ENCODE assay signal across 18 cellular contexts in genomic region chr5:72204946-72205345, GRCh38.
"Had no signal": no experiment of that assay in that cellular context is flagged by ENCODE, and none has a peak within 500 bp of the region (broad histone marks: within the 10 kb centered on the region; RNA-seq: fewer than 3 reads in every experiment).

No MANE protein-coding gene starts in this region.

- H3K9me3 Mint-ChIP-seq: activated CD8-positive, alpha-beta T cell treated with anti-CD3 and anti-CD28 coated beads for 36 hours; activated naive CD8-positive, alpha-beta T cell treated with anti-CD3 and anti-CD28 coated beads for 36 hours; activated T-cell treated with anti-CD3 and anti-CD28 coated beads, Interleukin-2, amount 50 U/mL, for 72 hours; central memory CD8-positive, alpha-beta T cell; neural progenitor cell had no signal

- H3K4me1 Mint-ChIP-seq: central memory CD8-positive, alpha-beta T cell had no signal

- H3K27me3 Mint-ChIP-seq: activated CD8-positive, alpha-beta T cell treated with anti-CD3 and anti-CD28 coated beads for 36 hours; activated naive CD8-positive, alpha-beta T cell treated with anti-CD3 and anti-CD28 coated beads for 36 hours had no signal

- H3K27ac Mint-ChIP-seq: activated CD8-positive, alpha-beta T cell treated with anti-CD3 and anti-CD28 coated beads for 36 hours; activated naive CD8-positive, alpha-beta T cell treated with anti-CD3 and anti-CD28 coated beads for 36 hours; activated T-cell treated with anti-CD3 and anti-CD28 coated beads, Interleukin-2, amount 50 U/mL, for 72 hours; neural progenitor cell had no signal

- H3K27me3 ChIP-seq: dorsolateral prefrontal cortex, neural progenitor cell, pancreas, suprapubic skin, upper lobe of right lung had no signal

- DNase-seq: activated CD4-positive, alpha-beta T cell treated with anti-CD3 and anti-CD28 coated beads for 4 hours; activated CD8-positive, alpha-beta memory T cell treated with anti-CD3 and anti-CD28 coated beads, Interleukin-2, amount 50 U/mL, for 4 hours; activated CD8-positive, alpha-beta T cell treated with anti-CD3 and anti-CD28 coated beads for 36 hours; activated gamma-delta T cell treated with Interleukin-2 at 50 U/mL for 16 hours; activated naive CD8-positive, alpha-beta T cell treated with anti-CD3 and anti-CD28 coated beads for 36 hours; activated T-cell treated with anti-CD3 and anti-CD28 coated beads, Interleukin-2, amount 50 U/mL, for 72 hours; aorta; dorsolateral prefrontal cortex; left ventricle myocardium superior; mesendoderm; pancreas; stimulated activated CD4-positive, alpha-beta T cell treated with anti-CD3 and anti-CD28 coated beads, Interleukin-2, amount 100 ng/mL, for 48 hours; stimulated activated naive CD4-positive, alpha-beta T cell treated with Interleukin-2 at 50 U/mL for 16 hours; T-helper 1 cell; upper lobe of right lung had no signal

- H3K4me3 Mint-ChIP-seq: activated CD8-positive, alpha-beta T cell treated with anti-CD3 and anti-CD28 coated beads for 36 hours; activated naive CD8-positive, alpha-beta T cell treated with anti-CD3 and anti-CD28 coated beads for 36 hours; activated T-cell treated with anti-CD3 and anti-CD28 coated beads, Interleukin-2, amount 50 U/mL, for 72 hours; central memory CD8-positive, alpha-beta T cell; neural progenitor cell had no signal

- H3K9me3 ChIP-seq: pancreas, suprapubic skin, upper lobe of right lung had no signal

- H3K27ac ChIP-seq: neural progenitor cell, pancreas, suprapubic skin, upper lobe of right lung had no signal

- H3K4me3 ChIP-seq: dorsolateral prefrontal cortex, neural progenitor cell, pancreas, suprapubic skin, upper lobe of right lung had no signal

- H3K36me3 ChIP-seq: pancreas, upper lobe of right lung had no signal
